Comparison of ENCODE assay signal across 12 cellular contexts in genomic region chr1:40944841-40945430, GRCh38. TPM values are rescaled to one million over a fixed set of nuclear protein-coding genes. Genes with fewer than 3 reads are reported as not detected.
DNase-seq lines count a peak whose midpoint lies in the region; ATAC-seq and TF ChIP-seq lines count a peak whose summit lies in the region.
"Had no signal": no experiment of that assay in that cellular context is flagged by ENCODE, and none has a peak within 500 bp of the region (broad histone marks: within the 10 kb centered on the region; RNA-seq: fewer than 3 reads in every experiment).

No MANE protein-coding gene starts in this region.

- H3K4me1 Mint-ChIP-seq in osteocyte (ENCODE audit: unreplicated experiment), result peaks cover 41% of the 10 kb centered on the region

- H3K27ac ChIP-seq in ACC112 (ENCODE audit: low read depth, low read length) (peak overlapping the region; percentile 83), heart left ventricle (peak overlapping the region in 7 of 12 donors; percentile 1 to 82 (median 61)), colonic mucosa (no peak overlapping the region), tibial nerve (peak overlapping the region in 2 of 4 donors; percentile 56 to 66)

- peak overlapping the region; percentile 98 for H3K27ac Mint-ChIP-seq in osteocyte (ENCODE audit: unreplicated experiment)
- H3K27ac Mint-ChIP-seq: activated naive CD8-positive, alpha-beta T cell treated with anti-CD3 and anti-CD28 coated beads, Interleukin-2, amount 50 U/mL, for 24 hours; endodermal cell; progenitor cell of endocrine pancreas; T-helper 1 cell treated with Interleukin-12 subunit alpha and Interleukin-12 subunit beta and Interleukin-4 antibody, amounts not matched to agents 30 μg/mL and 1 μg/mL, for 36 hours had no signal

- no peak for TF ChIP-seq CTCF in astrocyte of the spinal cord (IDR thresholded peaks at IDR 0.05; ENCODE audit: low read depth, low read length)
- TF ChIP-seq CTCF in heart left ventricle (IDR thresholded peaks at IDR 0.05), result no peak
- no peak for TF ChIP-seq CTCF in osteocyte (IDR thresholded peaks at IDR 0.05)
- TF ChIP-seq CTCF in colonic mucosa (IDR thresholded peaks at IDR 0.05), result no peak
- no peak for TF ChIP-seq CTCF in tibial nerve (IDR thresholded peaks at IDR 0.05)

- peaks cover 10% of the 10 kb centered on the region for H3K9me3 Mint-ChIP-seq in osteocyte (ENCODE audit: unreplicated experiment)
- H3K9me3 Mint-ChIP-seq: activated naive CD8-positive, alpha-beta T cell treated with anti-CD3 and anti-CD28 coated beads, Interleukin-2, amount 50 U/mL, for 24 hours; endodermal cell; T-helper 1 cell treated with Interleukin-12 subunit alpha and Interleukin-12 subunit beta and Interleukin-4 antibody, amounts not matched to agents 30 μg/mL and 1 μg/mL, for 36 hours had no signal

- no peak for TF ChIP-seq POLR2A in heart left ventricle (IDR thresholded peaks at IDR 0.05)
- no peak for TF ChIP-seq POLR2A in tibial nerve (IDR thresholded peaks at IDR 0.05)

- no peaks in the 10 kb centered on the region for H3K36me3 ChIP-seq in ACC112 (ENCODE audit: insufficient read depth, low read length)
- H3K36me3 ChIP-seq in heart left ventricle, result no peaks in the 10 kb centered on the region
- H3K36me3 ChIP-seq in colonic mucosa, result no peaks in the 10 kb centered on the region
- no peaks in the 10 kb centered on the region for H3K36me3 ChIP-seq in tibial nerve

- peaks cover 0 to 17% (median 0%) of the 10 kb centered on the region in 12 donors for H3K9me3 ChIP-seq in heart left ventricle
- no peaks in the 10 kb centered on the region for H3K9me3 ChIP-seq in colonic mucosa
- peaks cover 0 to 5% (median 0%) of the 10 kb centered on the region in 4 donors for H3K9me3 ChIP-seq in tibial nerve

- WGBS in heart left ventricle, 4 donors, result 52 to 75% (median 63%) methylated on average over 6 of the region's 6 CpGs
- 47 to 51% methylated on average over 6 of the region's 6 CpGs for WGBS in tibial nerve, 2 donors

- no peaks in the 10 kb centered on the region for H3K27me3 Mint-ChIP-seq in osteocyte (ENCODE audit: unreplicated experiment)
- H3K27me3 Mint-ChIP-seq: progenitor cell of endocrine pancreas had no signal

- ATAC-seq in heart left ventricle (peak; percentile 49 to 73 (median 62)), HG02623 (IDR thresholded peaks at IDR 0.05; ENCODE audit: unreplicated experiment) (no peak)
- ATAC-seq: activated naive CD8-positive, alpha-beta T cell treated with anti-CD3 and anti-CD28 coated beads, Interleukin-2, amount 50 U/mL, for 24 hours had no signal

- peak overlapping the region; percentile 49 for H3K4me3 Mint-ChIP-seq in osteocyte (ENCODE audit: unreplicated experiment)
- H3K4me3 Mint-ChIP-seq: activated naive CD8-positive, alpha-beta T cell treated with anti-CD3 and anti-CD28 coated beads, Interleukin-2, amount 50 U/mL, for 24 hours; endodermal cell; T-helper 1 cell treated with Interleukin-12 subunit alpha and Interleukin-12 subunit beta and Interleukin-4 antibody, amounts not matched to agents 30 μg/mL and 1 μg/mL, for 36 hours had no signal

- intact Hi-C loops in heart left ventricle (cut with DNase I), result loop anchor here in 1 of 10 donors (5.0 kb wide), 2 partner anchors 73 to 83 kb away; partner anchors contain the start of gene CITED4
- intact Hi-C loops in colonic mucosa (cut with DNase I), result no loop called here

- peaks cover 2% of the 10 kb centered on the region for H3K36me3 Mint-ChIP-seq in osteocyte (ENCODE audit: unreplicated experiment)

- H3K27me3 ChIP-seq in ACC112 (ENCODE audit: insufficient read depth, low read length), result no peaks in the 10 kb centered on the region
- no peaks in the 10 kb centered on the region for H3K27me3 ChIP-seq in heart left ventricle
- H3K27me3 ChIP-seq in colonic mucosa, result no peaks in the 10 kb centered on the region
- H3K27me3 ChIP-seq in tibial nerve, result no peaks in the 10 kb centered on the region

- H3K4me1 ChIP-seq in ACC112 (ENCODE audit: control insufficient read depth, insufficient read depth, low read length, unreplicated experiment), result peaks cover 22% of the 10 kb centered on the region
- H3K4me1 ChIP-seq in heart left ventricle, result peaks cover 0 to 12% (median 6%) of the 10 kb centered on the region in 12 donors
- no peaks in the 10 kb centered on the region for H3K4me1 ChIP-seq in colonic mucosa
- H3K4me1 ChIP-seq in tibial nerve, result peaks cover 0 to 22% (median 0%) of the 10 kb centered on the region in 4 donors

- no peaks in the 10 kb centered on the region for H3K79me2 ChIP-seq in ACC112 (ENCODE audit: control insufficient read depth, insufficient read depth, low read length, unreplicated experiment)

- no peak for TF ChIP-seq EP300 in tibial nerve (IDR thresholded peaks at IDR 0.05)

- H3K4me3 ChIP-seq in ACC112 (ENCODE audit: low read depth, low read length), result no peak overlapping the region
- no peak overlapping the region for H3K4me3 ChIP-seq in astrocyte of the spinal cord (ENCODE audit: low read depth, low read length)
- H3K4me3 ChIP-seq in heart left ventricle, result no peak overlapping the region
- H3K4me3 ChIP-seq in colonic mucosa, result no peak overlapping the region
- H3K4me3 ChIP-seq in tibial nerve, result no peak overlapping the region

- DNase-seq in astrocyte of the spinal cord (ENCODE audit: low read depth, low spot score) (peak; percentile 22), heart left ventricle (no peak), osteocyte (ENCODE audit: extremely low spot score, unreplicated experiment) (no peak), colonic mucosa (no peak), NOMO-1 treated with dmso at 0.1 percent for 144 hours (lab: John Stamatoyannopoulos, UW; ENCODE audit: unreplicated experiment) (no peak), tibial nerve (ENCODE audit: low spot score in 2 of 2) (no peak)
- DNase-seq: activated naive CD8-positive, alpha-beta T cell treated with anti-CD3 and anti-CD28 coated beads, Interleukin-2, amount 50 U/mL, for 24 hours; endodermal cell had no signal

- in situ Hi-C loops in astrocyte of the spinal cord (cut with HindIII; ENCODE audit: low sequenced_read_pairs), result no loop called here

- no peak overlapping the region for H2AFZ ChIP-seq in ACC112 (ENCODE audit: low read length, unreplicated experiment)

- no peak overlapping the region for H3K9ac ChIP-seq in colonic mucosa (ENCODE audit: low read depth in 2 of 2, low read length in 2 of 2)

RNA-seq across cellular contexts. Expression of gene CTPS1, which starts 34.6 kb away (rescaled TPM):
- total RNA-seq in heart left ventricle (10 to 100 TPM in 3 of 9 donors, 1 to 10 TPM in 6; 5.4 to 14.0 (median 7.4) TPM), osteocyte (25.6 and 27.7 TPM in 2 replicates), colonic mucosa (10 to 100 TPM; 14.1 to 25.5 TPM), tibial nerve (10 to 100 TPM; 29.8 to 46.3 (median 35.8) TPM)
- 10 to 100 TPM in 1 of 2 donors, 1 to 10 TPM in 1; 3.7 to 22.5 TPM for polyA plus RNA-seq in heart left ventricle
